In genomic region chr6:120378582-120379220, GRCh38 we compare ENCODE assay signal across 8 cellular contexts.
DNase-seq lines count a peak whose midpoint lies in the region; ATAC-seq and TF ChIP-seq lines count a peak whose summit lies in the region.

No MANE protein-coding gene starts in this region.

- no peaks in the 10 kb centered on the region for H3K27me3 ChIP-seq in Panc1 (ENCODE audit: control insufficient read depth, insufficient read depth, low read length)

- DNase-seq in Daoy (ENCODE audit: low read depth), result peak; percentile 5
- DNase-seq in Panc1 (ENCODE audit: low read depth, low spot score), result peak; percentile 8
- DNase-seq in germinal center (ENCODE audit: low spot score), result peak; percentile 15
- DNase-seq in mucosa of gallbladder (ENCODE audit: low spot score), result no peak
- DNase-seq in activated CD8-positive, alpha-beta memory T cell treated with anti-CD3 and anti-CD28 coated beads, Interleukin-2, amount 50 U/mL, for 4 hours, result no peak
- DNase-seq in HK-2 (ENCODE audit: unreplicated experiment), result no peak

- H3K9me3 ChIP-seq in Panc1 (ENCODE audit: control insufficient read depth, insufficient read depth, low read depth, low read length), result no peaks in the 10 kb centered on the region

- BruUV-seq in Panc1 (replicated peaks; lab: Mats Ljungman, UMichigan), result no TSS peak

- in situ Hi-C loops in Panc1 (cut with HindIII; ENCODE audit: low pct_unique_long_range_greater_than_20kb, low sequenced_read_pairs), result no loop called here

- intact Hi-C loops in Panc1 (cut with micrococcal nuclease; ENCODE audit: unreplicated experiment), result no loop called here

- TF ChIP-seq CTCF in Panc1 (IDR thresholded peaks at IDR 0.05), result peak; percentile 45; the same call in 1 of the 2 replicates

- H3K4me3 ChIP-seq in Panc1 (ENCODE audit: low read depth in 2 of 2, low read length in 2 of 2), result no peak overlapping the region

- H3K27ac ChIP-seq in Panc1 (ENCODE audit: low read length), result no peak overlapping the region

- CTCF ChIA-PET in Panc1 (lab: Charles Lee), result no interaction called here

- ATAC-seq in GM21381 (IDR thresholded peaks at IDR 0.05; ENCODE audit: unreplicated experiment) (peak; percentile 80), HG03521 (IDR thresholded peaks at IDR 0.05; ENCODE audit: unreplicated experiment) (peak; percentile 91), Panc1 (peak; percentile 60; the same call in 1 of the 2 replicates)

- no peaks in the 10 kb centered on the region for H3K36me3 ChIP-seq in Panc1 (ENCODE audit: control insufficient read depth, insufficient read depth, low read length)

- H3K4me1 ChIP-seq in Panc1 (ENCODE audit: control insufficient read depth, insufficient read depth, low read length), result no peaks in the 10 kb centered on the region

- POLR2A ChIA-PET in Panc1 (lab: Charles Lee), result no interaction called here

Comparison
In these comparisons a context has a peak if more than half of its experiments do, and no peak if none do; other contexts are left out.
1. DNase-seq: peak in Daoy (single experiment), Panc1 (single experiment) and germinal center (single experiment); none in mucosa of gallbladder (single experiment), activated CD8-positive, alpha-beta memory T cell treated with anti-CD3 and anti-CD28 coated beads, Interleukin-2, amount 50 U/mL, for 4 hours (single experiment) and HK-2 (single experiment).
2. Peak in every context shown above with its lines, with median percentiles within 50 percentile points of each other: ATAC-seq.